In genomic region chr6:61134028-61134427, GRCh38 we compare ENCODE assay signal across 37 cellular contexts.
"Had no signal": no experiment of that assay in that cellular context is flagged by ENCODE, and none has a peak within 500 bp of the region (broad histone marks: within the 10 kb centered on the region; RNA-seq: fewer than 3 reads in every experiment).

No MANE protein-coding gene starts in this region.

- H3K4me3 ChIP-seq: body of pancreas, breast epithelium had no signal

- H3K36me3 Mint-ChIP-seq: activated CD4-positive, alpha-beta memory T cell treated with anti-CD3 and anti-CD28 coated beads for 36 hours; activated CD8-positive, alpha-beta memory T cell treated with anti-CD3 and anti-CD28 coated beads, Interleukin-2, amount 10 ng/mL, durations not matched to agents 7 days and 5 days; activated naive CD4-positive, alpha-beta T cell treated with anti-CD3 and anti-CD28 coated beads, Interleukin-2, amount 10 ng/mL, durations not matched to agents 7 days and 5 days; activated naive CD4-positive, alpha-beta T cell treated with anti-CD3 and anti-CD28 coated beads, Interleukin-2, amount 50 U/mL, for 24 hours; activated naive CD8-positive, alpha-beta T cell; activated naive CD8-positive, alpha-beta T cell treated with anti-CD3 and anti-CD28 coated beads, Interleukin-2, amount 10 ng/mL, durations not matched to agents 7 days and 5 days had no signal

- H3K4me1 Mint-ChIP-seq: activated B cell treated with CpG ODN at 0.5 μM for 24 hours; activated CD4-positive, alpha-beta T cell treated with anti-CD3 and anti-CD28 coated beads, Interleukin-2, amount 10 ng/mL, durations not matched to agents 24 days and 14 days; activated CD8-positive, alpha-beta memory T cell treated with anti-CD3 and anti-CD28 coated beads, Interleukin-2, amount 10 ng/mL, durations not matched to agents 7 days and 5 days; activated naive CD4-positive, alpha-beta T cell treated with anti-CD3 and anti-CD28 coated beads, Interleukin-2, amount 10 ng/mL, durations not matched to agents 7 days and 5 days; activated naive CD4-positive, alpha-beta T cell treated with anti-CD3 and anti-CD28 coated beads, Interleukin-2, amount 50 U/mL, for 24 hours; activated naive CD8-positive, alpha-beta T cell treated with anti-CD3 and anti-CD28 coated beads, Interleukin-2, amount 10 ng/mL, durations not matched to agents 7 days and 5 days; activated naive CD8-positive, alpha-beta T cell treated with anti-CD3 and anti-CD28 coated beads, Interleukin-2, amount 50 U/mL, for 24 hours had no signal

- H3K27ac ChIP-seq: body of pancreas, brain microvascular endothelial cell, breast epithelium, VCaP had no signal

- H3K4me3 Mint-ChIP-seq: activated B cell treated with CpG ODN at 0.5 μM for 24 hours; activated CD4-positive, alpha-beta memory T cell treated with anti-CD3 and anti-CD28 coated beads for 36 hours; activated CD4-positive, alpha-beta T cell treated with anti-CD3 and anti-CD28 coated beads, Interleukin-2, amount 10 ng/mL, durations not matched to agents 24 days and 14 days; activated CD8-positive, alpha-beta memory T cell treated with anti-CD3 and anti-CD28 coated beads, Interleukin-2, amount 10 ng/mL, durations not matched to agents 7 days and 5 days; activated CD8-positive, alpha-beta T cell treated with anti-CD3 and anti-CD28 coated beads for 36 hours; activated naive CD4-positive, alpha-beta T cell treated with anti-CD3 and anti-CD28 coated beads, Interleukin-2, amount 10 ng/mL, durations not matched to agents 7 days and 5 days; activated naive CD4-positive, alpha-beta T cell treated with anti-CD3 and anti-CD28 coated beads, Interleukin-2, amount 50 U/mL, for 24 hours; activated naive CD8-positive, alpha-beta T cell; activated naive CD8-positive, alpha-beta T cell treated with anti-CD3 and anti-CD28 coated beads, Interleukin-2, amount 10 ng/mL, durations not matched to agents 7 days and 5 days; activated naive CD8-positive, alpha-beta T cell treated with anti-CD3 and anti-CD28 coated beads, Interleukin-2, amount 50 U/mL, for 24 hours; activated T-cell treated with anti-CD3 and anti-CD28 coated beads, Interleukin-2, amount 50 U/mL, for 24 hours; T-helper 1 cell treated with Interleukin-12 subunit alpha and Interleukin-12 subunit beta and Interleukin-4 antibody, amounts not matched to agents 30 μg/mL and 1 μg/mL, for 36 hours; T-helper 2 cell treated with Interferon-gamma antibody and Interleukin-4, amounts not matched to agents 5 μg/mL and 100 μg/mL, for 36 hours had no signal

- H3K9me3 Mint-ChIP-seq: activated naive CD4-positive, alpha-beta T cell treated with anti-CD3 and anti-CD28 coated beads, Interleukin-2, amount 50 U/mL, for 24 hours had no signal

- ATAC-seq: activated CD8-positive, alpha-beta memory T cell treated with anti-CD3 and anti-CD28 coated beads, Interleukin-2, amount 10 ng/mL, durations not matched to agents 7 days and 5 days; activated CD8-positive, alpha-beta T cell treated with anti-CD3 and anti-CD28 coated beads for 36 hours; activated naive CD8-positive, alpha-beta T cell treated with anti-CD3 and anti-CD28 coated beads, Interleukin-2, amount 50 U/mL, for 24 hours; body of pancreas had no signal

- H3K27me3 Mint-ChIP-seq: activated B cell treated with CpG ODN at 0.5 μM for 24 hours; activated CD4-positive, alpha-beta memory T cell treated with anti-CD3 and anti-CD28 coated beads for 36 hours; activated CD4-positive, alpha-beta T cell treated with anti-CD3 and anti-CD28 coated beads, Interleukin-2, amount 10 ng/mL, durations not matched to agents 24 days and 14 days; activated CD8-positive, alpha-beta memory T cell treated with anti-CD3 and anti-CD28 coated beads, Interleukin-2, amount 10 ng/mL, durations not matched to agents 7 days and 5 days; activated CD8-positive, alpha-beta T cell treated with anti-CD3 and anti-CD28 coated beads for 36 hours; activated naive CD4-positive, alpha-beta T cell treated with anti-CD3 and anti-CD28 coated beads, Interleukin-2, amount 10 ng/mL, durations not matched to agents 7 days and 5 days; activated naive CD4-positive, alpha-beta T cell treated with anti-CD3 and anti-CD28 coated beads, Interleukin-2, amount 50 U/mL, for 24 hours; activated naive CD8-positive, alpha-beta T cell; activated naive CD8-positive, alpha-beta T cell treated with anti-CD3 and anti-CD28 coated beads, Interleukin-2, amount 10 ng/mL, durations not matched to agents 7 days and 5 days; activated naive CD8-positive, alpha-beta T cell treated with anti-CD3 and anti-CD28 coated beads, Interleukin-2, amount 50 U/mL, for 24 hours; activated T-cell treated with anti-CD3 and anti-CD28 coated beads, Interleukin-2, amount 50 U/mL, for 24 hours had no signal

- H3K27ac Mint-ChIP-seq: activated B cell treated with CpG ODN at 0.5 μM for 24 hours; activated CD4-positive, alpha-beta memory T cell treated with anti-CD3 and anti-CD28 coated beads for 36 hours; activated CD4-positive, alpha-beta T cell treated with anti-CD3 and anti-CD28 coated beads, Interleukin-2, amount 10 ng/mL, durations not matched to agents 24 days and 14 days; activated CD8-positive, alpha-beta memory T cell treated with anti-CD3 and anti-CD28 coated beads, Interleukin-2, amount 10 ng/mL, durations not matched to agents 7 days and 5 days; activated CD8-positive, alpha-beta T cell treated with anti-CD3 and anti-CD28 coated beads for 36 hours; activated naive CD4-positive, alpha-beta T cell treated with anti-CD3 and anti-CD28 coated beads, Interleukin-2, amount 10 ng/mL, durations not matched to agents 7 days and 5 days; activated naive CD4-positive, alpha-beta T cell treated with anti-CD3 and anti-CD28 coated beads, Interleukin-2, amount 50 U/mL, for 24 hours; activated naive CD8-positive, alpha-beta T cell; activated naive CD8-positive, alpha-beta T cell treated with anti-CD3 and anti-CD28 coated beads, Interleukin-2, amount 10 ng/mL, durations not matched to agents 7 days and 5 days; activated naive CD8-positive, alpha-beta T cell treated with anti-CD3 and anti-CD28 coated beads, Interleukin-2, amount 50 U/mL, for 24 hours; activated T-cell treated with anti-CD3 and anti-CD28 coated beads, Interleukin-2, amount 50 U/mL, for 24 hours; activated T-helper 2 cell treated with anti-CD3 and anti-CD28 coated beads, Interferon-gamma antibody, Interleukin-2, Interleukin-4, amounts not matched to agents 10 μg/mL and 5 μg/mL and 100 μg/mL, durations not matched to agents 14 hours and 24 hours and 36 hours; T-helper 1 cell treated with Interleukin-12 subunit alpha and Interleukin-12 subunit beta and Interleukin-4 antibody, amounts not matched to agents 30 μg/mL and 1 μg/mL, for 36 hours; T-helper 2 cell treated with Interferon-gamma antibody and Interleukin-4, amounts not matched to agents 5 μg/mL and 100 μg/mL, for 36 hours had no signal

- H3K36me3 ChIP-seq: brain microvascular endothelial cell, breast epithelium had no signal

- FAIRE-seq: astrocyte, TTC549 had no signal

- DNase-seq: activated B cell treated with CpG ODN at 0.5 μM for 24 hours; activated CD4-positive, alpha-beta memory T cell treated with anti-CD3 and anti-CD28 coated beads for 36 hours; activated CD4-positive, alpha-beta T cell treated with anti-CD3 and anti-CD28 coated beads for 4 hours; activated CD4-positive, alpha-beta T cell treated with anti-CD3 and anti-CD28 coated beads, Interleukin-2, amount 10 ng/mL, durations not matched to agents 24 days and 14 days; activated CD4-positive, alpha-beta T cell treated with anti-CD3 and anti-CD28 coated beads, Interleukin-2, amount 50 U/mL, for 1 hour; activated CD4-positive, alpha-beta T cell treated with anti-CD3 and anti-CD28 coated beads, Interleukin-2, amount 50 U/mL, for 4 hours; activated CD4-positive, CD25-positive, alpha-beta regulatory T cell treated with anti-CD3 and anti-CD28 coated beads, Interleukin-2, amount 50 U/mL, for 72 hours; activated CD8-positive, alpha-beta memory T cell treated with anti-CD3 and anti-CD28 coated beads for 24 hours; activated CD8-positive, alpha-beta memory T cell treated with anti-CD3 and anti-CD28 coated beads, Interleukin-2, amount 10 ng/mL, durations not matched to agents 7 days and 5 days; activated CD8-positive, alpha-beta memory T cell treated with anti-CD3 and anti-CD28 coated beads, Interleukin-2, amount 50 U/mL, for 48 hours; activated CD8-positive, alpha-beta T cell treated with anti-CD3 and anti-CD28 coated beads for 36 hours; activated effector memory CD4-positive, alpha-beta T cell treated with Interleukin-2 at 50 U/mL for 16 hours; activated gamma-delta T cell; activated naive CD4-positive, alpha-beta T cell treated with anti-CD3 and anti-CD28 coated beads, Interleukin-2, amount 10 ng/mL, durations not matched to agents 7 days and 5 days; activated naive CD4-positive, alpha-beta T cell treated with Interleukin-2 at 50 U/mL for 16 hours; activated naive CD8-positive, alpha-beta T cell treated with anti-CD3 and anti-CD28 coated beads, Interleukin-2, amount 10 ng/mL, durations not matched to agents 7 days and 5 days; activated naive CD8-positive, alpha-beta T cell treated with anti-CD3 and anti-CD28 coated beads, Interleukin-2, amount 50 U/mL, for 24 hours; activated T-cell treated with anti-CD3 and anti-CD28 coated beads, Interleukin-2, amount 50 U/mL, for 24 hours; activated T-cell treated with anti-CD3 and anti-CD28 coated beads, Interleukin-2, amount 50 U/mL, for 48 hours; amygdala; anterior cingulate cortex; body of pancreas; brain microvascular endothelial cell; central memory CD4-positive, alpha-beta T cell; SW 1271; T-helper 1 cell; T-helper 2 cell; T-helper 9 cell had no signal

- H3K27me3 ChIP-seq: body of pancreas, brain microvascular endothelial cell, breast epithelium had no signal

- H3K9me3 ChIP-seq: body of pancreas had no signal

- H3K4me1 ChIP-seq: body of pancreas, breast epithelium had no signal
